ENCODE assay signal across 9 cellular contexts in the genomic region with DNA sequence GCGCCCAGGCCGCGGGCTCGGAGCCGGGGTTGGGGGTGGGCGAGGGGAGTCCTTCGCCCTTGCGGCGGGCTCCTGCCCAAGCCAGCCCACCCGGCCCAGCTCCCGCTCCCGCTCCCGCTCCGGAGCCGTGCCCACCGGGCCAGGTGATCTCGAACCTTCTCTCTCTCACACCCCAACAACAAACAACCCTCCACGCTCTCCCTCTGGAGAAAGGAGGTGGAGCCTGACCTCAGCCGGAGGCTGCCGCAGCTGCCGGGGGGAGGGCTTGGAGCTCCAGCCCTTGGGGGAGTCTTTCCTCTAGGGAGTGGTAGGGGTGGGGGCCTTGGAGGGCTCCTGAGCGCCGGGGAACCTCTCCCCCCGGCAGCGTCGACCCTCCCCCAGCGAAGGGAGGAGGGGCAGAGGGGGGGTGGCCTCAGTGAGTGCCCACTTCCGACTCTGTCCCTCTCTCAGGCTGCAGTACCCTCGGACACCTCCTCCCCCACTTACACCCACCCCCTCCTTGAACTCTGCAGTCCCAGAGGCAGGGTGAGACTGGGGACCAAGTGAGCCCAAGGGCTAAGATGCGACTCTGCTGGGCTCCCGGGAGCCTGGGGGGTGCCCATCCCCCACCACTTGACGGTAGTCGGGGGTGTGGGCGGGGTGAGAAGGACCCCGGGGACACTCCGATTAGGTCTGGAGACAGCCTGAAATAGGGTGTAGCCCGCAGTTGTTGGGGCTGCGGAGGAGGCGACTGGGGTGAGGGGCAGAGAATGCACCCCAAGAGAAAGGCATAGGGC. TPM values are rescaled to one million over a fixed set of nuclear protein-coding genes. Genes with fewer than 3 reads are reported as not detected.
DNase-seq lines count a peak whose midpoint lies in the region; ATAC-seq, FAIRE-seq and TF ChIP-seq lines count a peak whose summit lies in the region.
"Had no signal": no experiment of that assay in that cellular context is flagged by ENCODE, and none has a peak within 500 bp of the region (broad histone marks: within the 10 kb centered on the region; RNA-seq: fewer than 3 reads in every experiment).

No MANE protein-coding gene starts in this region.

- TF ChIP-seq CTCF in D721Med (IDR thresholded peaks at IDR 0.05; ENCODE audit: insufficient read depth, missing control alignments) (no peak), endodermal cell (conservative IDR thresholded peaks at IDR 0.05) (peak; percentile 12), osteocyte (IDR thresholded peaks at IDR 0.05) (no peak)

- DNase-seq in D721Med (ENCODE audit: insufficient read length, low spot score) (peak; percentile 81), NCI-H2171 (lab: John Stamatoyannopoulos, UW) (peak; percentile 26), endodermal cell (peak; percentile 68), osteocyte (ENCODE audit: extremely low spot score, unreplicated experiment) (no peak), UCSD-AML1 (lab: John Stamatoyannopoulos, UW; ENCODE audit: unreplicated experiment) (no peak)
- DNase-seq: left cardiac atrium had no signal

- peak overlapping the region; percentile 18 for H3K9ac ChIP-seq in endodermal cell (ENCODE audit: extremely low read depth, low read length, poor library complexity, severe bottlenecking)

- H3K36me3 Mint-ChIP-seq in endodermal cell (ENCODE audit: low read depth) (no peaks in the 10 kb centered on the region), osteocyte (ENCODE audit: unreplicated experiment) (no peaks in the 10 kb centered on the region)

- no peaks in the 10 kb centered on the region for H3K9me3 ChIP-seq in endodermal cell (ENCODE audit: control insufficient read depth, low read length)

- peaks cover 32% of the 10 kb centered on the region for H3K4me1 Mint-ChIP-seq in endodermal cell
- H3K4me1 Mint-ChIP-seq in osteocyte (ENCODE audit: unreplicated experiment): peaks cover 40% of the 10 kb centered on the region

- H3K4me3 ChIP-seq in endodermal cell (ENCODE audit: low read length): peak overlapping the region; percentile 82

- H3K9me3 Mint-ChIP-seq in endodermal cell (no peaks in the 10 kb centered on the region), osteocyte (ENCODE audit: unreplicated experiment) (no peaks in the 10 kb centered on the region)

- H3K27me3 Mint-ChIP-seq in endodermal cell (ENCODE audit: insufficient read depth): peaks cover 51% of the 10 kb centered on the region
- peaks cover 38% of the 10 kb centered on the region for H3K27me3 Mint-ChIP-seq in osteocyte (ENCODE audit: unreplicated experiment)

- no peak overlapping the region for H3K27ac Mint-ChIP-seq in endodermal cell
- H3K27ac Mint-ChIP-seq in osteocyte (ENCODE audit: unreplicated experiment): no peak overlapping the region

- H3K36me3 ChIP-seq in endodermal cell (ENCODE audit: control insufficient read depth, insufficient read depth, low read length): no peaks in the 10 kb centered on the region

- no peak for FAIRE-seq in D721Med (lab: Jason Lieb, UNC)

- peaks cover 61% of the 10 kb centered on the region for H3K27me3 ChIP-seq in endodermal cell (ENCODE audit: control insufficient read depth, insufficient read depth, low read length, poor library complexity, severe bottlenecking)

- no peak for ATAC-seq in activated CD4-positive, CD25-positive, alpha-beta regulatory T cell treated with anti-CD3 and anti-CD28 coated beads, Interleukin-2, amount 50 U/mL, for 24 hours
- ATAC-seq in GM18870 (IDR thresholded peaks at IDR 0.05; ENCODE audit: unreplicated experiment) (no peak), HG03378 (IDR thresholded peaks at IDR 0.05; ENCODE audit: unreplicated experiment) (no peak)

- peak overlapping the region; percentile 85 for H3K4me3 Mint-ChIP-seq in endodermal cell
- peak overlapping the region; percentile 67 for H3K4me3 Mint-ChIP-seq in osteocyte (ENCODE audit: unreplicated experiment)

- H3K27ac ChIP-seq in endodermal cell (ENCODE audit: low read depth, low read length): no peak overlapping the region

- WGBS in endodermal cell (ENCODE audit: insufficient coverage in 1 of 2, insufficient read length in 1 of 2), 2 experiments: 0 to 3% methylated on average over 2 to 34 of the region's 39 CpGs

- H3K4me1 ChIP-seq in endodermal cell (ENCODE audit: control insufficient read depth, insufficient read depth, low read length): peaks cover 7% of the 10 kb centered on the region

RNA-seq across cellular contexts. Expression of a gene that starts 4.4 kb away (rescaled TPM):
- total RNA-seq in endodermal cell (10 to 100 TPM; 23.5 to 30.1 TPM), osteocyte (22.8 and 26.4 TPM in 2 replicates)
- 20.3 TPM for polyA plus RNA-seq in endodermal cell (2013, experiment 1 of 2)
- polyA plus RNA-seq in endodermal cell (2013, experiment 2 of 2): 20.1 TPM

RNA-seq across cellular contexts. Expression of a gene that starts 30.7 kb away (rescaled TPM):
- 10 to 100 TPM; 90.6 to 98.7 TPM for total RNA-seq in endodermal cell
- polyA plus RNA-seq in endodermal cell (2013, experiment 1 of 2): 63.5 TPM
- polyA plus RNA-seq in endodermal cell (2013, experiment 2 of 2): 51.7 TPM
- 60.4 and 62.0 TPM in 2 replicates for total RNA-seq in osteocyte

RNA-seq across cellular contexts. Expression of a gene that starts 34.5 kb away (rescaled TPM):
- total RNA-seq in endodermal cell (10 to 100 TPM; 33.7 to 43.0 TPM), osteocyte (46.4 and 48.8 TPM in 2 replicates)
- polyA plus RNA-seq in endodermal cell (2013, experiment 1 of 2): 28.5 TPM
- polyA plus RNA-seq in endodermal cell (2013, experiment 2 of 2): 27.1 TPM

RNA-seq across cellular contexts. Expression of a gene that starts 53.8 kb away (rescaled TPM):
- total RNA-seq in endodermal cell (10 to 100 TPM; 57.6 to 92.4 TPM), osteocyte (25.1 and 27.3 TPM in 2 replicates)
- 80.7 TPM for polyA plus RNA-seq in endodermal cell (2013, experiment 1 of 2)
- polyA plus RNA-seq in endodermal cell (2013, experiment 2 of 2): 81.0 TPM

Comparison
In these comparisons a context has a peak if more than half of its experiments do, and no peak if none do; other contexts are left out.
1. DNase-seq: peak in D721Med (single experiment), NCI-H2171 (single experiment) and endodermal cell (single experiment); none in osteocyte (single experiment) and UCSD-AML1 (single experiment).